ENCODE assay signal across 10 cellular contexts in the genomic region with DNA sequence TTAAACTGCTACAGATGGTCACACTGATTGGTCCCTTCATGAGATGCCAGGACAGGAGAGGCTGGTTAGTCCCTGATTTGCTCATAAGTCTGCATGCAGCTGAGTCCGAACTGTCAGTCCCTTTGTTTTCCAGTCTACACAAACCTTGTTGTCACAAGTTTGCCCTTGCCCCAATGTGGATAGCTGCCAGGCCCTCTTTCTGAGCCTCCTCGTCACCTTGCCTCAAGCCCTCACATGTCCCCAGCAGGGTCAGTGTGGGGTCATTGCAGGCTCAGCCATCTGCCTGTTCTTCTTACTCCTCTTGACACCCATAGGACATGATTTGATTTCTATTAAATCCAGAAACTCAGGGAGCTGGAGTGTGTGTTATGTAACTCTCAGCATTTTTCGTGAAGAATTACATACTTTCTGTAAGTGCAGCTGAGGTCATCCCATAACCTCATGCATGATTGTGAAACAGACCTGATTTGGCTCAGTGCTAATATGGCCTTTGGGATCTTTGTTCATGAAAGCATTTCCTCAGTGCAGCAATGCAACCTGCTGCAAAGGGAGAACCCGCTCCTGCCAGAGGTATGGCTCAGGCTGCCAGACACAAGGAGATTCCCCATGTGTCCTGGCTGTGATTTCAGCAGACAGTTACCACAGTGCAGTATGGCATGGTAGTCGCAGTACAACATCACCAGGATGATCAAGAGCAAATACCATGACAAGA.
DNase-seq lines count a peak whose midpoint lies in the region; ATAC-seq and TF ChIP-seq lines count a peak whose summit lies in the region.
"Had no signal": no experiment of that assay in that cellular context is flagged by ENCODE, and none has a peak within 500 bp of the region (broad histone marks: within the 10 kb centered on the region; RNA-seq: fewer than 3 reads in every experiment).

No MANE protein-coding gene starts in this region.

- peaks cover 91% of the 10 kb centered on the region for H3K36me3 Mint-ChIP-seq in activated T-cell treated with anti-CD3 and anti-CD28 coated beads, Interleukin-2, amount 50 U/mL, for 24 hours (ENCODE audit: low read depth)
- H3K36me3 Mint-ChIP-seq in activated T-cell treated with anti-CD3 and anti-CD28 coated beads, Interleukin-2, amount 50 U/mL, for 4 hours (ENCODE audit: insufficient read depth): peaks cover 34% of the 10 kb centered on the region
- H3K36me3 Mint-ChIP-seq in type B pancreatic cell: peaks cover 10% of the 10 kb centered on the region

- H3K27ac Mint-ChIP-seq in activated T-cell treated with anti-CD3 and anti-CD28 coated beads, Interleukin-2, amount 50 U/mL, for 24 hours: peak overlapping the region; percentile 12
- H3K27ac Mint-ChIP-seq in type B pancreatic cell: peak overlapping the region; percentile 65

- no peaks in the 10 kb centered on the region for H3K27me3 Mint-ChIP-seq in activated T-cell treated with anti-CD3 and anti-CD28 coated beads, Interleukin-2, amount 50 U/mL, for 24 hours
- H3K27me3 Mint-ChIP-seq in activated T-cell treated with anti-CD3 and anti-CD28 coated beads, Interleukin-2, amount 50 U/mL, for 4 hours (ENCODE audit: low read depth): no peaks in the 10 kb centered on the region
- no peaks in the 10 kb centered on the region for H3K27me3 Mint-ChIP-seq in type B pancreatic cell

- TF ChIP-seq CTCF in type B pancreatic cell (conservative IDR thresholded peaks at IDR 0.05): no peak

- H3K4me1 Mint-ChIP-seq in activated T-cell treated with anti-CD3 and anti-CD28 coated beads, Interleukin-2, amount 50 U/mL, for 24 hours (ENCODE audit: low read depth): no peaks in the 10 kb centered on the region
- H3K4me1 Mint-ChIP-seq in activated T-cell treated with anti-CD3 and anti-CD28 coated beads, Interleukin-2, amount 50 U/mL, for 4 hours (ENCODE audit: low read depth): no peaks in the 10 kb centered on the region
- H3K4me1 Mint-ChIP-seq in type B pancreatic cell (ENCODE audit: unreplicated experiment): peaks cover 5% of the 10 kb centered on the region

- no peak for DNase-seq in activated T-cell treated with anti-CD3 and anti-CD28 coated beads, Interleukin-2, amount 50 U/mL, for 24 hours
- DNase-seq in activated T-cell treated with anti-CD3 and anti-CD28 coated beads, Interleukin-2, amount 50 U/mL, for 4 hours: no peak
- DNase-seq in amniotic epithelial cell (ENCODE audit: low read depth) (peak; percentile 95), iris pigment epithelial cell (ENCODE audit: low read depth) (peak; percentile 93), type B pancreatic cell (ENCODE audit: extremely low spot score, unreplicated experiment) (peak; percentile 51), NCI-H69 (lab: John Stamatoyannopoulos, UW) (no peak), NCI-H2029 (lab: John Stamatoyannopoulos, UW) (no peak)
- DNase-seq: effector CD4-positive, alpha-beta T cell; stimulated activated CD4-positive, alpha-beta T cell treated with anti-CD3 and anti-CD28 coated beads, Interleukin-15, amount 100 ng/mL, for 24 hours had no signal

- H3K9me3 Mint-ChIP-seq in activated T-cell treated with anti-CD3 and anti-CD28 coated beads, Interleukin-2, amount 50 U/mL, for 24 hours: no peaks in the 10 kb centered on the region
- H3K9me3 Mint-ChIP-seq in activated T-cell treated with anti-CD3 and anti-CD28 coated beads, Interleukin-2, amount 50 U/mL, for 4 hours: no peaks in the 10 kb centered on the region
- no peaks in the 10 kb centered on the region for H3K9me3 Mint-ChIP-seq in type B pancreatic cell

- no peak overlapping the region for H3K4me3 Mint-ChIP-seq in activated T-cell treated with anti-CD3 and anti-CD28 coated beads, Interleukin-2, amount 50 U/mL, for 24 hours
- no peak overlapping the region for H3K4me3 Mint-ChIP-seq in activated T-cell treated with anti-CD3 and anti-CD28 coated beads, Interleukin-2, amount 50 U/mL, for 4 hours
- no peak overlapping the region for H3K4me3 Mint-ChIP-seq in type B pancreatic cell

- no peak for ATAC-seq in activated T-cell treated with anti-CD3 and anti-CD28 coated beads, Interleukin-2, amount 50 U/mL, for 4 hours
- ATAC-seq in GM19452 (IDR thresholded peaks at IDR 0.05; ENCODE audit: unreplicated experiment): no peak

Comparison
In these comparisons a context has a peak if more than half of its experiments do, and no peak if none do; other contexts are left out.
1. DNase-seq: peak in amniotic epithelial cell (single experiment), iris pigment epithelial cell (single experiment) and type B pancreatic cell (single experiment); none in activated T-cell treated with anti-CD3 and anti-CD28 coated beads, Interleukin-2, amount 50 U/mL, for 24 hours (single experiment), activated T-cell treated with anti-CD3 and anti-CD28 coated beads, Interleukin-2, amount 50 U/mL, for 4 hours (single experiment), NCI-H69 (single experiment) and NCI-H2029 (single experiment).